18 cellular contexts compared by ENCODE assay signal in genomic region chr14:94304243-94304642, GRCh38. TPM values are rescaled to one million over a fixed set of nuclear protein-coding genes. Genes with fewer than 3 reads are reported as not detected.
DNase-seq lines count a peak whose midpoint lies in the region; ATAC-seq and TF ChIP-seq lines count a peak whose summit lies in the region.
"Had no signal": no experiment of that assay in that cellular context is flagged by ENCODE, and none has a peak within 500 bp of the region (broad histone marks: within the 10 kb centered on the region; RNA-seq: fewer than 3 reads in every experiment).

No MANE protein-coding gene starts in this region.

- no peak for ATAC-seq in IMR-90 (ENCODE audit: low read depth)

- H3K18ac ChIP-seq in IMR-90 (ENCODE audit: low read depth, low read length), result no peak overlapping the region

- H3K4me3 ChIP-seq in IMR-90 (ENCODE audit: insufficient read depth, low read depth, low read length), result no peak overlapping the region
- no peak overlapping the region for H3K4me3 ChIP-seq in SJCRH30
- no peak overlapping the region for H3K4me3 ChIP-seq in esophagus muscularis mucosa
- H3K4me3 ChIP-seq: HAP-1 had no signal

- H2BK120ac ChIP-seq in IMR-90 (ENCODE audit: low read depth, low read length), result no peak overlapping the region

- no peak overlapping the region for H4K8ac ChIP-seq in IMR-90 (ENCODE audit: low read depth in 2 of 2, low read length in 2 of 2)

- in situ Hi-C loops in IMR-90 (cut with MboI; ENCODE audit: low sequenced_read_pairs), result no loop called here

- H3K56ac ChIP-seq in IMR-90 (ENCODE audit: extremely low read depth, insufficient read depth, low read length), result no peak overlapping the region

- intact Hi-C loops in IMR-90 (cut with micrococcal nuclease), result no loop called here
- intact Hi-C loops in esophagus muscularis mucosa (cut with DNase I), result no loop called here

- WGBS in IMR-90 (ENCODE audit: extremely low coverage in 2 of 2, insufficient read length in 1 of 2), 2 experiments, result no CpG with 5 or more reads among the region's 6 CpGs
- WGBS in esophagus muscularis mucosa, result 86% methylated on average over 6 of the region's 6 CpGs

- TF ChIP-seq CTCF in IMR-90 (conservative IDR thresholded peaks at IDR 0.05; ENCODE audit: low read depth, low read length) (no peak), esophagus muscularis mucosa (IDR thresholded peaks at IDR 0.05) (no peak)

- BruUV-seq in IMR-90 (replicated peaks; lab: Mats Ljungman, UMichigan), result no TSS peak

- H3K23ac ChIP-seq in IMR-90 (ENCODE audit: low read depth, low read length), result no peak overlapping the region

- H2BK20ac ChIP-seq in IMR-90 (ENCODE audit: low read depth, low read length), result no peak overlapping the region

- no peak for TF ChIP-seq RAD21 in IMR-90 (IDR thresholded peaks at IDR 0.05; ENCODE audit: low read length)

- no peak overlapping the region for H3K4ac ChIP-seq in IMR-90 (ENCODE audit: low read depth, low read length)

- H3K27ac ChIP-seq in IMR-90 (ENCODE audit: insufficient read depth, low read length), result no peak overlapping the region
- H3K27ac ChIP-seq in SJCRH30, result peak overlapping the region; percentile 100
- no peak overlapping the region for H3K27ac ChIP-seq in esophagus muscularis mucosa (replicated peaks in 1 of 4)

- no peak overlapping the region for H3K14ac ChIP-seq in IMR-90 (replicated peaks; ENCODE audit: low read depth, low read length)

- no peak overlapping the region for H2AK5ac ChIP-seq in IMR-90 (ENCODE audit: low read depth, low read length)

- H3K79me1 ChIP-seq in IMR-90 (ENCODE audit: low read depth in 1 of 2, low read length in 2 of 2), result no peaks in the 10 kb centered on the region

- POLR2A ChIA-PET in IMR-90 (lab: Charles Lee; ENCODE audit: unreplicated experiment), result no interaction called here

- no peak overlapping the region for H3K4me2 ChIP-seq in IMR-90 (ENCODE audit: low read depth, low read length)

- H2BK15ac ChIP-seq in IMR-90 (ENCODE audit: low read depth, low read length), result no peak overlapping the region

- no peak overlapping the region for H4K91ac ChIP-seq in IMR-90 (ENCODE audit: insufficient read depth, low read depth, low read length)

- H4K20me1 ChIP-seq in IMR-90 (ENCODE audit: insufficient read depth, low read length), result no peaks in the 10 kb centered on the region

- H2BK5ac ChIP-seq in IMR-90 (ENCODE audit: low read depth, low read length, poor library complexity, severe bottlenecking), result no peak overlapping the region

- dilution Hi-C loops in IMR-90 (cut with HindIII; ENCODE audit: low sequenced_read_pairs, unreplicated experiment), result no loop called here

- H2AK9ac ChIP-seq in IMR-90 (replicated peaks; ENCODE audit: low read depth, low read length, poor library complexity), result peak overlapping the region; percentile 31

- CTCF ChIA-PET in IMR-90 (lab: Yijun Ruan, JAX), result no interaction called here

- H3K36me3 ChIP-seq in IMR-90 (ENCODE audit: control insufficient read depth, insufficient read depth, low read length), result no peaks in the 10 kb centered on the region
- H3K36me3 ChIP-seq in SJCRH30, result no peaks in the 10 kb centered on the region
- H3K36me3 ChIP-seq in esophagus muscularis mucosa, result no peaks in the 10 kb centered on the region
- H3K36me3 ChIP-seq: HAP-1 had no signal

- TF ChIP-seq EP300 in esophagus muscularis mucosa (IDR thresholded peaks at IDR 0.05), result no peak

- H2AFZ ChIP-seq in IMR-90 (replicated peaks; ENCODE audit: low read length, poor library complexity), result no peak overlapping the region

- no peaks in the 10 kb centered on the region for H3K9me1 ChIP-seq in IMR-90 (ENCODE audit: insufficient read depth, low read length)

- H3K27me3 ChIP-seq in IMR-90 (ENCODE audit: control insufficient read depth, insufficient read depth, low read length) (no peaks in the 10 kb centered on the region), SJCRH30 (no peaks in the 10 kb centered on the region), esophagus muscularis mucosa (peaks cover 0 to 3% (median 0%) of the 10 kb centered on the region in 4 donors)

- TF ChIP-seq POLR2A in IMR-90 (IDR thresholded peaks at IDR 0.05; ENCODE audit: low read depth, low read length) (no peak), esophagus muscularis mucosa (IDR thresholded peaks at IDR 0.05; ENCODE audit: low read depth) (no peak)

- no peak for DNase-seq in IMR-90
- DNase-seq in SJCRH30, result peak in 1 of 2 experiments; percentile 23
- peak; percentile 91 for DNase-seq in esophagus muscularis mucosa (ENCODE audit: extremely low spot score)
- peak; percentile 6 for DNase-seq in stimulated activated CD8-positive, alpha-beta memory T cell treated with anti-CD3 and anti-CD28 coated beads, Interleukin-4, amount 100 ng/mL, for 48 hours
- no peak for DNase-seq in D341Med (ENCODE audit: low spot score)
- DNase-seq in T-helper 9 cell, result no peak
- DNase-seq: C1 segment of cervical spinal cord; Calu3; CD4-positive, alpha-beta memory T cell; COR-L47; DMS153; DND-41; GOT3; HFFc6 had no signal

- no peak overlapping the region for H4K5ac ChIP-seq in IMR-90 (ENCODE audit: low read depth, low read length)

- H3K9ac ChIP-seq in IMR-90 (ENCODE audit: low read depth, low read length), result no peak overlapping the region

- H3K9me3 ChIP-seq in IMR-90 (ENCODE audit: control insufficient read depth, insufficient read depth, low read length) (peaks cover 10% of the 10 kb centered on the region), SJCRH30 (replicated peaks) (peaks cover 18% of the 10 kb centered on the region), esophagus muscularis mucosa (peaks cover 0 to 17% (median 7%) of the 10 kb centered on the region in 4 donors)

- no peaks in the 10 kb centered on the region for H3K4me1 ChIP-seq in IMR-90 (ENCODE audit: control insufficient read depth, insufficient read depth, low read length)
- peaks cover 20% of the 10 kb centered on the region for H3K4me1 ChIP-seq in SJCRH30
- H3K4me1 ChIP-seq in esophagus muscularis mucosa, result no peaks in the 10 kb centered on the region
- H3K4me1 ChIP-seq: HAP-1 had no signal

TF ChIP-seq in IMR-90, 13 proteins besides CTCF, POLR2A, EP300 and RAD21:
- TF ChIP-seq MAZ (IDR thresholded peaks at IDR 0.05; ENCODE audit: borderline replicate concordance, low read depth, low read length) (no peak), ELK1 (IDR thresholded peaks at IDR 0.05; ENCODE audit: borderline replicate concordance, low read depth, low read length) (no peak), RCOR1 (IDR thresholded peaks at IDR 0.05; ENCODE audit: insufficient replicate concordance, low read length) (no peak)

RNA-seq across cellular contexts. Expression of gene SERPINA10, which starts 11.2 kb away (rescaled TPM):
- total RNA-seq in IMR-90 (2012; rRNA removed) (not detected in 2 replicates), esophagus muscularis mucosa (not detected)
- not detected in 2 replicates for polyA plus RNA-seq in IMR-90 (2012; rRNA removed)
- polyA plus RNA-seq in IMR-90 (2012; cell fraction: cytosol; rRNA removed), result not detected in 2 replicates
- polyA plus RNA-seq in IMR-90 (2012; cell fraction: nucleus; rRNA removed; ENCODE audit: low replicate concordance), result not detected in 2 replicates
- 0.03 TPM in 1 of 2 replicates, not detected in the other for total RNA-seq in SJCRH30 (2014; rRNA removed; shearing (Covaris generic))
- total RNA-seq: A172; A673; Calu3; CD4-positive, alpha-beta memory T cell; HFFc6 had no signal
- polyA plus RNA-seq: BJ; CD4-positive, alpha-beta memory T cell had no signal

RNA-seq across cellular contexts. Expression of gene SERPINA6, which starts 18.9 kb away (rescaled TPM):
- total RNA-seq in IMR-90 (2012; rRNA removed) (not detected in 2 replicates), esophagus muscularis mucosa (not detected)
- polyA plus RNA-seq in IMR-90 (2012; rRNA removed), result not detected in 2 replicates
- polyA plus RNA-seq in IMR-90 (2012; cell fraction: cytosol; rRNA removed), result not detected in 2 replicates
- not detected in 2 replicates for polyA plus RNA-seq in IMR-90 (2012; cell fraction: nucleus; rRNA removed; ENCODE audit: low replicate concordance)
- total RNA-seq in SJCRH30 (2014; rRNA removed; shearing (Covaris generic)), result not detected in 2 replicates
- total RNA-seq: A172; A673; CD4-positive, alpha-beta memory T cell; HFFc6 had no signal
- polyA plus RNA-seq: BJ; CD4-positive, alpha-beta memory T cell had no signal

Comparison
In these comparisons a context has a peak if more than half of its experiments do, and no peak if none do; other contexts are left out.
1. DNase-seq: peak in esophagus muscularis mucosa (single experiment) and stimulated activated CD8-positive, alpha-beta memory T cell treated with anti-CD3 and anti-CD28 coated beads, Interleukin-4, amount 100 ng/mL, for 48 hours (single experiment); none in IMR-90 (single experiment), D341Med (single experiment) and T-helper 9 cell (single experiment).